24 cellular contexts compared by ENCODE assay signal in genomic region chr2:222174450-222174849, GRCh38.
"Had no signal": no experiment of that assay in that cellular context is flagged by ENCODE, and none has a peak within 500 bp of the region (broad histone marks: within the 10 kb centered on the region; RNA-seq: fewer than 3 reads in every experiment).

No MANE protein-coding gene starts in this region.

- H3K27ac ChIP-seq: body of pancreas, left ventricle myocardium inferior, spleen, thoracic aorta, WERI-Rb-1 had no signal

- H3K4me3 ChIP-seq: body of pancreas, left ventricle myocardium inferior, spleen, thoracic aorta had no signal

- H3K4me1 Mint-ChIP-seq: activated naive CD4-positive, alpha-beta T cell treated with anti-CD3 and anti-CD28 coated beads, Interleukin-2, amount 50 U/mL, for 24 hours; immature natural killer cell; naive thymus-derived CD8-positive, alpha-beta T cell had no signal

- H3K27ac Mint-ChIP-seq: activated CD8-positive, alpha-beta T cell treated with anti-CD3 and anti-CD28 coated beads, Interleukin-2, amount 10 ng/mL, durations not matched to agents 7 days and 5 days; activated naive CD4-positive, alpha-beta T cell treated with anti-CD3 and anti-CD28 coated beads, Interleukin-2, amount 50 U/mL, for 24 hours; activated T-helper 1 cell treated with anti-CD3 and anti-CD28 coated beads, Interleukin-12 subunit alpha, Interleukin-12 subunit beta, Interleukin-2, Interleukin-4 antibody, amounts not matched to agents 30 ng/mL and 10 ng/mL and 1 ng/mL, durations not matched to agents 14 hours and 24 hours and 36 hours; immature natural killer cell; mesothelial cell of epicardium; naive thymus-derived CD8-positive, alpha-beta T cell; progenitor cell of endocrine pancreas; type B pancreatic cell had no signal

- H3K9me3 ChIP-seq: body of pancreas, left ventricle myocardium inferior, spleen, thoracic aorta had no signal

- H3K4me3 Mint-ChIP-seq: activated CD8-positive, alpha-beta T cell treated with anti-CD3 and anti-CD28 coated beads, Interleukin-2, amount 10 ng/mL, durations not matched to agents 7 days and 5 days; activated naive CD4-positive, alpha-beta T cell treated with anti-CD3 and anti-CD28 coated beads, Interleukin-2, amount 50 U/mL, for 24 hours; activated T-helper 1 cell treated with anti-CD3 and anti-CD28 coated beads, Interleukin-12 subunit alpha, Interleukin-12 subunit beta, Interleukin-2, Interleukin-4 antibody, amounts not matched to agents 30 ng/mL and 10 ng/mL and 1 ng/mL, durations not matched to agents 14 hours and 24 hours and 36 hours; immature natural killer cell; mesothelial cell of epicardium; naive thymus-derived CD8-positive, alpha-beta T cell; type B pancreatic cell had no signal

- H3K4me1 ChIP-seq: body of pancreas, left ventricle myocardium inferior, spleen had no signal

- DNase-seq: activated CD4-positive, alpha-beta T cell treated with anti-CD3 and anti-CD28 coated beads for 1 hour; activated CD4-positive, alpha-beta T cell treated with anti-CD3 and anti-CD28 coated beads, Interleukin-2, amount 50 U/mL, for 1 hour; activated CD8-positive, alpha-beta T cell treated with anti-CD3 and anti-CD28 coated beads, Interleukin-2, amount 10 ng/mL, durations not matched to agents 7 days and 5 days; activated gamma-delta T cell treated with Interleukin-2 at 50 U/mL for 16 hours; anterior cingulate cortex; body of pancreas; foreskin fibroblast; hypothalamus; immature natural killer cell; kidney glomerular epithelial cell; left ventricle myocardium inferior; naive thymus-derived CD8-positive, alpha-beta T cell; retina; spleen; stimulated activated CD4-positive, alpha-beta T cell treated with anti-CD3 and anti-CD28 coated beads, Interleukin-4, amount 100 ng/mL, for 1 hour; stimulated activated naive CD4-positive, alpha-beta T cell; T-helper 1 cell; WERI-Rb-1 had no signal

- H3K36me3 Mint-ChIP-seq: activated naive CD4-positive, alpha-beta T cell treated with anti-CD3 and anti-CD28 coated beads, Interleukin-2, amount 50 U/mL, for 24 hours; immature natural killer cell; mesothelial cell of epicardium; naive thymus-derived CD8-positive, alpha-beta T cell; type B pancreatic cell had no signal

- H3K27me3 ChIP-seq: body of pancreas had no signal

- H3K9me3 Mint-ChIP-seq: type B pancreatic cell had no signal

- H3K36me3 ChIP-seq: left ventricle myocardium inferior, spleen, thoracic aorta, WERI-Rb-1 had no signal
